In the genomic region with DNA sequence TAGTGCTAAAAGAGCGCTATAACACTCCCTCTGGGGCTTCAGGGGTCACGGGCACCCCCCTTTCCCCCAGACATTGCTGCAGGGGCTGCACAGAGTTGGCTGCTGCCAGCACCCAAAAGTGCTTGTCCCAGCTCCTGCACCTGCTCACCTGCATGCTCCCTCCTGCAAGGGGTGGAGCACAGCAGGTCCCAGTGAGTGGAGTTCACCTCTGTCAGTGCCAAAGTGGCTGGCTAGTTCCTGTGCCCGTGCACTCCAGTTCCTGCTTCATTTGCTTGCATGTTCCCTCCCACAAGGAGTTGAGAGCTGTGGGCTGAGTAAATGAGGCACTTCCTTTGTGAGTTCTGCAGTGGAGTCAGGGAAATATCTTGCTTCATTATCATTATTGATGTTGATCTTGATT, we compare ENCODE assay signal across 21 cellular contexts.
"Had no signal": no experiment of that assay in that cellular context is flagged by ENCODE, and none has a peak within 500 bp of the region (broad histone marks: within the 10 kb centered on the region; RNA-seq: fewer than 3 reads in every experiment).

No MANE protein-coding gene starts in this region.

- ATAC-seq: activated T-cell treated with anti-CD3 and anti-CD28 coated beads, Interleukin-2, amount 50 U/mL, for 72 hours; mucosa of descending colon; naive thymus-derived CD4-positive, alpha-beta T cell had no signal

- H3K4me3 ChIP-seq: ascending aorta, colonic mucosa, left ventricle myocardium inferior, mucosa of descending colon, neural progenitor cell, thyroid gland, vagina had no signal

- H3K4me1 ChIP-seq: ascending aorta, colonic mucosa, left ventricle myocardium inferior, neural progenitor cell, thyroid gland, vagina had no signal

- H2AFZ ChIP-seq: neural progenitor cell had no signal

- H3K36me3 ChIP-seq: ascending aorta, colonic mucosa, left ventricle myocardium inferior, neural progenitor cell, thyroid gland, vagina had no signal

- H3K36me3 Mint-ChIP-seq: naive thymus-derived CD4-positive, alpha-beta T cell; neural progenitor cell had no signal

- H3K27me3 Mint-ChIP-seq: central memory CD8-positive, alpha-beta T cell; naive thymus-derived CD4-positive, alpha-beta T cell; progenitor cell of endocrine pancreas had no signal

- H3K27ac ChIP-seq: ascending aorta, colonic mucosa, left ventricle myocardium inferior, neural progenitor cell, thyroid gland, vagina had no signal

- H3K4me1 Mint-ChIP-seq: central memory CD8-positive, alpha-beta T cell; naive thymus-derived CD4-positive, alpha-beta T cell had no signal

- H3K4me2 ChIP-seq: neural progenitor cell had no signal

- DNase-seq: activated CD4-positive, alpha-beta T cell treated with anti-CD3 and anti-CD28 coated beads for 1 hour; activated CD4-positive, alpha-beta T cell treated with anti-CD3 and anti-CD28 coated beads, Interleukin-2, amount 50 U/mL, for 4 hours; activated effector memory CD4-positive, alpha-beta T cell treated with anti-CD3 and anti-CD28 coated beads, Interleukin-2, amount 50 U/mL, for 16 hours; activated naive CD4-positive, alpha-beta T cell treated with anti-CD3 and anti-CD28 coated beads, Interleukin-2, amount 50 U/mL, for 16 hours; activated T-cell treated with anti-CD3 and anti-CD28 coated beads, Interleukin-2, amount 50 U/mL, for 72 hours; colonic mucosa; foreskin melanocyte; glutamatergic neuron; hypothalamus; left ventricle myocardium inferior; mucosa of descending colon; naive thymus-derived CD4-positive, alpha-beta T cell; stimulated activated CD8-positive, alpha-beta memory T cell treated with anti-CD3 and anti-CD28 coated beads, Interleukin-4, amount 100 ng/mL, for 48 hours; stimulated activated naive CD4-positive, alpha-beta T cell; T1000; thyroid gland had no signal

- H3K9ac ChIP-seq: neural progenitor cell had no signal

- H3K27me3 ChIP-seq: ascending aorta, colonic mucosa, neural progenitor cell, thyroid gland, vagina had no signal

- H3K9me3 ChIP-seq: ascending aorta, colonic mucosa, mucosa of descending colon, thyroid gland, vagina had no signal

- H3K27ac Mint-ChIP-seq: activated T-cell treated with anti-CD3 and anti-CD28 coated beads, Interleukin-2, amount 50 U/mL, for 72 hours; naive thymus-derived CD4-positive, alpha-beta T cell; neural progenitor cell; progenitor cell of endocrine pancreas had no signal

- H3K4me3 Mint-ChIP-seq: activated T-cell treated with anti-CD3 and anti-CD28 coated beads, Interleukin-2, amount 50 U/mL, for 72 hours; central memory CD8-positive, alpha-beta T cell; naive thymus-derived CD4-positive, alpha-beta T cell; neural progenitor cell had no signal
